Comparison of ENCODE assay signal across 23 cellular contexts in the genomic region with DNA sequence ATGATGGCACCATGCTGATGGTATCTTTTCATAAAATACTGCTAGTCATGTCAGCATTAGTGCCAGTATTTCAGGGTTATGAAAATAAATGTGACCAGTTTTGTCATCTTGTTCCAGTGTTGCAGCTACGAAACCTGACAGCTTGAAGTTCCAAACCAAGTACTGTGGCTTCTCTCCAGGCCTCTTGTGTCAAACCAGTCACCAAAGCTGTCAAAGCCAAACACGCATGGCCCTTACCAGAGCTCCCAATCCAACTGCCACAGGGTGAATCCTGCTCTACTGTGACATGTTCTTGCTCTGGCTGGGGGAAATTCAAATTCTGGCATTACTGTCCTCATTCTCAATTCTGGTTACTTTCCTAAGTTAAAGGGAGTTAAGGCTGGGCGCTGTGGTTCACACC.
"Had no signal": no experiment of that assay in that cellular context is flagged by ENCODE, and none has a peak within 500 bp of the region (broad histone marks: within the 10 kb centered on the region; RNA-seq: fewer than 3 reads in every experiment).

No MANE protein-coding gene starts in this region.

- H3K9ac ChIP-seq: SK-N-SH had no signal

- H3K4me2 ChIP-seq: SK-N-SH had no signal

- H3K9me3 ChIP-seq: SK-N-SH had no signal

- ATAC-seq: activated naive CD4-positive, alpha-beta T cell treated with anti-CD3 and anti-CD28 coated beads, Interleukin-2, amount 50 U/mL, for 72 hours; activated naive CD8-positive, alpha-beta T cell treated with anti-CD3 and anti-CD28 coated beads, Interleukin-2, amount 50 U/mL, for 24 hours; activated T-cell treated with anti-CD3 and anti-CD28 coated beads, Interleukin-2, amount 50 U/mL, for 4 hours; PC-3 had no signal

- DNase-seq: activated CD4-positive, alpha-beta memory T cell treated with anti-CD3 and anti-CD28 coated beads for 36 hours; activated CD4-positive, alpha-beta T cell treated with anti-CD3 and anti-CD28 coated beads, Interleukin-2, amount 10 ng/mL, durations not matched to agents 7 days and 5 days; activated CD4-positive, CD25-positive, alpha-beta regulatory T cell; activated CD8-positive, alpha-beta memory T cell treated with anti-CD3 and anti-CD28 coated beads for 24 hours; activated effector memory CD4-positive, alpha-beta T cell treated with anti-CD3 and anti-CD28 coated beads, Interleukin-2, amount 50 U/mL, for 16 hours; activated naive CD4-positive, alpha-beta T cell treated with Interleukin-2 at 50 U/mL for 16 hours; activated naive CD8-positive, alpha-beta T cell treated with anti-CD3 and anti-CD28 coated beads, Interleukin-2, amount 50 U/mL, for 24 hours; activated T-cell treated with anti-CD3 and anti-CD28 coated beads, Interleukin-2, amount 50 U/mL, for 4 hours; amniotic stem cell; central memory CD4-positive, alpha-beta T cell; Karpas-422; MM.1S; NCI-H1105; NCI-H1436; NCI-H1694 treated with DMSO at 0.1 percent for 48 hours; NCI-H2081; NCI-H510A treated with DMSO at 0.1 percent for 48 hours; NCI-H69; PC-3; SK-N-SH; T-helper 1 cell had no signal

- H3K27ac ChIP-seq: VCaP had no signal
